ENCODE assay signal across 16 cellular contexts in the genomic region with DNA sequence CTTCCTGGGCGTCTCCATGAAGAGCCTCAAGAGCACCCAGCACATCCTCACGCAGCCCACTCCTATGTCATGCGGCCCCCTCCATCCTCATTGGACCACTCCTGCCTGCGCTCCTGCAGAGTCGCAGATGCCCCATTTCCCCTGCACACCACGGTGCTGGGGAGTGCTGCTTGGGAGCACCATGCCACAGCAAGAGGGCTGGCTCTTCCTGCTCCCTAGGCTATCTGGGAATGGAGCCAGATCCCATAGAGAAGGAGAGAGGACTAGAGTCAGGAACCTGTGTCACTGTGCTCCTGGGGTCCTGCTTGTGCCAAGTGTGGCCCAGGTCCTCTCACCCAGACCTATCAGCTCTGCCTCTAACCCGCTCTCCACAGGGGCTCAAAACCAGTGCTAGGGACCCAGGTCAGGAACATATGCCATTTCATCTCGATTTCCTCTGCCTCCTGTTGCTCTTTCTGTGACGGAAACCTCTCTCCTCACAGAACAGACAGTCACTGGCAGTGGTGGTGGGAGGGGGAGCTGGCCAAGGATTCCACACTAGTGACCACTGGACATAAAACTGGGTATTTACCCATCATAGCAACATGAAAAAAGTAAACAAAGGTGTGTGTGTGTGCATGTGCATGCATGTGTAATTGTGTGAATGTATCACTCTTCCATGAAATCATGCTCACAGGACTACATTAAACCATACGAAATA.
"Had no signal": no experiment of that assay in that cellular context is flagged by ENCODE, and none has a peak within 500 bp of the region (broad histone marks: within the 10 kb centered on the region; RNA-seq: fewer than 3 reads in every experiment).

No MANE protein-coding gene starts in this region.

- DNase-seq: activated CD4-positive, alpha-beta T cell treated with anti-CD3 and anti-CD28 coated beads for 1 hour; activated CD4-positive, alpha-beta T cell treated with anti-CD3 and anti-CD28 coated beads, Interleukin-2, amount 50 U/mL, for 4 hours; activated naive CD4-positive, alpha-beta T cell treated with anti-CD3 and anti-CD28 coated beads for 36 hours; activated naive CD8-positive, alpha-beta T cell treated with anti-CD3 and anti-CD28 coated beads, Interleukin-2, amount 50 U/mL, for 24 hours; dorsolateral prefrontal cortex; gastrocnemius medialis; heart right ventricle; left cardiac atrium; retina; stimulated activated CD4-positive, alpha-beta T cell treated with anti-CD3 and anti-CD28 coated beads, Interleukin-2, amount 100 ng/mL, for 48 hours; stimulated activated naive B cell treated with anti-CD40 and anti-IgM and Interleukin-4, amounts not matched to agents 10 μg/mL and 1 μg/mL and 100 μg/mL, for 72 hours; tibial artery had no signal

- H3K27ac ChIP-seq: ascending aorta, breast epithelium, dorsolateral prefrontal cortex, gastrocnemius medialis, heart right ventricle, tibial artery, vagina had no signal

- H3K4me1 ChIP-seq: ascending aorta, breast epithelium, gastrocnemius medialis, heart right ventricle, tibial artery, vagina had no signal

- H3K36me3 ChIP-seq: breast epithelium, gastrocnemius medialis, vagina had no signal

- H3K9me3 ChIP-seq: ascending aorta, breast epithelium, gastrocnemius medialis, heart right ventricle, tibial artery, vagina had no signal

- H3K4me3 ChIP-seq: ascending aorta, breast epithelium, dorsolateral prefrontal cortex, gastrocnemius medialis, heart right ventricle, tibial artery, vagina had no signal

- H3K27me3 ChIP-seq: ascending aorta, breast epithelium, dorsolateral prefrontal cortex, gastrocnemius medialis, heart right ventricle, tibial artery, vagina had no signal

- ATAC-seq: activated naive CD8-positive, alpha-beta T cell treated with anti-CD3 and anti-CD28 coated beads, Interleukin-2, amount 50 U/mL, for 24 hours; activated T-helper 17 cell treated with anti-CD3 and anti-CD28 coated beads, Interleukin-2, amount 50 U/mL, for 72 hours; gastrocnemius medialis; left cardiac atrium; stimulated activated naive B cell treated with anti-CD40 and anti-IgM and Interleukin-4, amounts not matched to agents 10 μg/mL and 1 μg/mL and 100 μg/mL, for 72 hours had no signal
